Comparison of ENCODE assay signal across 13 cellular contexts in genomic region chr5:157533011-157533481, GRCh38. TPM values are rescaled to one million over a fixed set of nuclear protein-coding genes. Genes with fewer than 3 reads are reported as not detected.
DNase-seq lines count a peak whose midpoint lies in the region; TF ChIP-seq lines count a peak whose summit lies in the region.
"Had no signal": no experiment of that assay in that cellular context is flagged by ENCODE, and none has a peak within 500 bp of the region (broad histone marks: within the 10 kb centered on the region; RNA-seq: fewer than 3 reads in every experiment).

No MANE protein-coding gene starts in this region.

- H3K27me3 ChIP-seq in stomach smooth muscle (ENCODE audit: control insufficient read depth in 1 of 2, insufficient read depth in 2 of 2, low read length in 2 of 2): no peaks in the 10 kb centered on the region
- H3K27me3 ChIP-seq: adrenal gland, tibial artery had no signal

- H3K4me3 ChIP-seq in epithelial cell of esophagus (ENCODE audit: low read length) (no peak overlapping the region), stomach smooth muscle (ENCODE audit: low read length in 2 of 2) (peak overlapping the region in 1 of 2 donors; percentile 22)
- H3K4me3 ChIP-seq: adrenal gland, tibial artery had no signal

- DNase-seq in activated CD4-positive, alpha-beta T cell treated with anti-CD3 and anti-CD28 coated beads, Interleukin-2, amount 10 ng/mL, durations not matched to agents 24 days and 14 days: no peak
- DNase-seq in activated CD4-positive, alpha-beta T cell treated with anti-CD3 and anti-CD28 coated beads, Interleukin-2, amount 10 ng/mL, durations not matched to agents 7 days and 5 days: no peak
- peak; percentile 34 for DNase-seq in epithelial cell of esophagus (ENCODE audit: low read depth)
- DNase-seq in myocyte (ENCODE audit: low read depth): peak; percentile 47
- no peak for DNase-seq in T1000 (lab: John Stamatoyannopoulos, UW)
- DNase-seq in NCI-H774 (lab: John Stamatoyannopoulos, UW): no peak
- no peak for DNase-seq in stimulated activated CD4-positive, alpha-beta T cell treated with anti-CD3 and anti-CD28 coated beads, Interleukin-2, amount 100 ng/mL, for 48 hours

- H3K36me3 Mint-ChIP-seq in activated CD4-positive, alpha-beta T cell treated with anti-CD3 and anti-CD28 coated beads, Interleukin-2, amount 10 ng/mL, durations not matched to agents 24 days and 14 days (ENCODE audit: low read depth): peaks cover 92% of the 10 kb centered on the region
- H3K36me3 Mint-ChIP-seq in activated CD4-positive, alpha-beta T cell treated with anti-CD3 and anti-CD28 coated beads, Interleukin-2, amount 10 ng/mL, durations not matched to agents 7 days and 5 days (ENCODE audit: low read depth): peaks cover 90% of the 10 kb centered on the region

- peak overlapping the region; percentile 31 for H3K27ac ChIP-seq in stomach smooth muscle (ENCODE audit: low read length)
- H3K27ac ChIP-seq: adrenal gland, parathyroid adenoma, VCaP had no signal

- H3K9me3 ChIP-seq in stomach smooth muscle (ENCODE audit: control insufficient read depth in 2 of 2, low read length in 2 of 2): no peaks in the 10 kb centered on the region
- H3K9me3 ChIP-seq: adrenal gland, tibial artery had no signal

- H3K36me3 ChIP-seq in stomach smooth muscle (ENCODE audit: control insufficient read depth in 2 of 2, insufficient read depth in 2 of 2, low read length in 2 of 2): peaks cover 34 to 55% of the 10 kb centered on the region in 2 donors
- H3K36me3 ChIP-seq: adrenal gland had no signal

- H3K9me3 Mint-ChIP-seq in activated CD4-positive, alpha-beta T cell treated with anti-CD3 and anti-CD28 coated beads, Interleukin-2, amount 10 ng/mL, durations not matched to agents 24 days and 14 days: no peaks in the 10 kb centered on the region
- H3K9me3 Mint-ChIP-seq in activated CD4-positive, alpha-beta T cell treated with anti-CD3 and anti-CD28 coated beads, Interleukin-2, amount 10 ng/mL, durations not matched to agents 7 days and 5 days: no peaks in the 10 kb centered on the region
- H3K9me3 Mint-ChIP-seq: central memory CD8-positive, alpha-beta T cell had no signal

- intact Hi-C loops in activated CD4-positive, alpha-beta T cell treated with anti-CD3 and anti-CD28 coated beads, Interleukin-2, amount 10 ng/mL, durations not matched to agents 24 days and 14 days (cut with micrococcal nuclease): no loop called here

- TF ChIP-seq CTCF in epithelial cell of esophagus (IDR thresholded peaks at IDR 0.05; ENCODE audit: insufficient read depth, low read depth, low read length, missing control alignments): no peak

- no peak overlapping the region for H3K4me3 Mint-ChIP-seq in activated CD4-positive, alpha-beta T cell treated with anti-CD3 and anti-CD28 coated beads, Interleukin-2, amount 10 ng/mL, durations not matched to agents 24 days and 14 days
- no peak overlapping the region for H3K4me3 Mint-ChIP-seq in activated CD4-positive, alpha-beta T cell treated with anti-CD3 and anti-CD28 coated beads, Interleukin-2, amount 10 ng/mL, durations not matched to agents 7 days and 5 days
- H3K4me3 Mint-ChIP-seq: central memory CD8-positive, alpha-beta T cell had no signal

- no peak overlapping the region for H3K9ac ChIP-seq in stomach smooth muscle (ENCODE audit: low read length in 2 of 2)
- H3K9ac ChIP-seq: parathyroid adenoma had no signal

- peaks cover 65% of the 10 kb centered on the region for H3K4me1 Mint-ChIP-seq in activated CD4-positive, alpha-beta T cell treated with anti-CD3 and anti-CD28 coated beads, Interleukin-2, amount 10 ng/mL, durations not matched to agents 24 days and 14 days
- peaks cover 52% of the 10 kb centered on the region for H3K4me1 Mint-ChIP-seq in activated CD4-positive, alpha-beta T cell treated with anti-CD3 and anti-CD28 coated beads, Interleukin-2, amount 10 ng/mL, durations not matched to agents 7 days and 5 days

- H3K4me1 ChIP-seq in stomach smooth muscle (ENCODE audit: control insufficient read depth, insufficient read depth, low read length): peaks cover 53% of the 10 kb centered on the region
- H3K4me1 ChIP-seq: parathyroid adenoma had no signal

- peak overlapping the region; percentile 20 for H3K27ac Mint-ChIP-seq in activated CD4-positive, alpha-beta T cell treated with anti-CD3 and anti-CD28 coated beads, Interleukin-2, amount 10 ng/mL, durations not matched to agents 24 days and 14 days
- no peak overlapping the region for H3K27ac Mint-ChIP-seq in activated CD4-positive, alpha-beta T cell treated with anti-CD3 and anti-CD28 coated beads, Interleukin-2, amount 10 ng/mL, durations not matched to agents 7 days and 5 days

- no peaks in the 10 kb centered on the region for H3K27me3 Mint-ChIP-seq in activated CD4-positive, alpha-beta T cell treated with anti-CD3 and anti-CD28 coated beads, Interleukin-2, amount 10 ng/mL, durations not matched to agents 24 days and 14 days
- H3K27me3 Mint-ChIP-seq in activated CD4-positive, alpha-beta T cell treated with anti-CD3 and anti-CD28 coated beads, Interleukin-2, amount 10 ng/mL, durations not matched to agents 7 days and 5 days: no peaks in the 10 kb centered on the region

- POLR2A ChIA-PET in activated CD4-positive, alpha-beta T cell treated with anti-CD3 and anti-CD28 coated beads, Interleukin-2, amount 10 ng/mL, durations not matched to agents 7 days and 5 days (lab: Charles Lee): no interaction called here

- CTCF ChIA-PET in activated CD4-positive, alpha-beta T cell treated with anti-CD3 and anti-CD28 coated beads, Interleukin-2, amount 10 ng/mL, durations not matched to agents 7 days and 5 days (lab: Charles Lee): interaction anchor here (1.0 to 1.8 kb wide), 4 partner anchors 10 to 210 kb away, joined by 3 to 4 read pairs (median 4); no protein-coding TSS in a partner anchor

RNA-seq across cellular contexts. Expression of gene ADAM19, which starts 42.5 kb away (rescaled TPM):
- total RNA-seq in activated CD4-positive, alpha-beta T cell treated with anti-CD3 and anti-CD28 coated beads, Interleukin-2, amount 10 ng/mL, durations not matched to agents 24 days and 14 days: 232 TPM in 2 replicates
- 100 to 1,000 TPM; 118 to 127 TPM for total RNA-seq in activated CD4-positive, alpha-beta T cell treated with anti-CD3 and anti-CD28 coated beads, Interleukin-2, amount 10 ng/mL, durations not matched to agents 7 days and 5 days
- 33.4 and 36.8 TPM in 2 replicates for total RNA-seq in myocyte
- 52.7 TPM for polyA plus RNA-seq in myocyte (2012)

Comparison
In these comparisons a context has a peak if more than half of its experiments do, and no peak if none do; other contexts are left out.
1. DNase-seq: peak in epithelial cell of esophagus (single experiment) and myocyte (single experiment); none in activated CD4-positive, alpha-beta T cell treated with anti-CD3 and anti-CD28 coated beads, Interleukin-2, amount 10 ng/mL, durations not matched to agents 24 days and 14 days (single experiment), activated CD4-positive, alpha-beta T cell treated with anti-CD3 and anti-CD28 coated beads, Interleukin-2, amount 10 ng/mL, durations not matched to agents 7 days and 5 days (single experiment), T1000 (single experiment), NCI-H774 (single experiment) and stimulated activated CD4-positive, alpha-beta T cell treated with anti-CD3 and anti-CD28 coated beads, Interleukin-2, amount 100 ng/mL, for 48 hours (0 of 2).